ENCODE assay signal across 16 cellular contexts in the genomic region with DNA sequence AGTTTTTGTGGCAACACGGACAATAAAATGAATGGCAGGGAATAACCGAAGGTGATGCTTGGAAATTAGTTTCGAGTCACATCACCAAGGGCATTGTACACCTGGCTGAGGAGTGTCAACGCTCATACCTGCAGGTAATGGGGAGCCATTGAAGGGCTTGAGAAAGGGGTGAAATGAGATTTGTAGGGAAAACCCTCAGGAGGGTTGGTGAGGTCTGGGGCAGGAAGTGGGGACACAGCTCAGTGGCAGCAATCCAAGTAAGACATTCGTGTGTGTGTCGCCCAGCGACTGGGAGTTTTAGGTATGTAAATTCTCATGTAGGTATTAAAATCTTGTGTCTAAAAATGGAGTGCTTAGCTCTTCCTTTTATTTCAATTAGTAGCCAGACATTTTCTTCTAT. TPM values are rescaled to one million over a fixed set of nuclear protein-coding genes. Genes with fewer than 3 reads are reported as not detected.
DNase-seq lines count a peak whose midpoint lies in the region; ATAC-seq, FAIRE-seq and TF ChIP-seq lines count a peak whose summit lies in the region.
"Had no signal": no experiment of that assay in that cellular context is flagged by ENCODE, and none has a peak within 500 bp of the region (broad histone marks: within the 10 kb centered on the region; RNA-seq: fewer than 3 reads in every experiment).

No MANE protein-coding gene starts in this region.

- H3K9me3 ChIP-seq in adrenal gland (replicated peaks in 1 of 3), result no peaks in the 10 kb centered on the region
- H3K9me3 ChIP-seq: pancreas, thyroid gland had no signal

- peak; percentile 92 for FAIRE-seq in GM18507 (lab: Jason Lieb, UNC)
- FAIRE-seq: pancreas had no signal

- TF ChIP-seq CTCF in GM20000 (IDR thresholded peaks at IDR 0.05; ENCODE audit: extremely low read depth, missing control alignments), result no peak
- no peak for TF ChIP-seq CTCF in adrenal gland (IDR thresholded peaks at IDR 0.05)

- no peaks in the 10 kb centered on the region for H3K27me3 Mint-ChIP-seq in memory B cell

- no peak overlapping the region for H3K27ac ChIP-seq in adrenal gland
- H3K27ac ChIP-seq: pancreas, thyroid gland had no signal

- H3K27ac Mint-ChIP-seq in memory B cell, result peak overlapping the region; percentile 91

- ATAC-seq in HG03432 (IDR thresholded peaks at IDR 0.05; ENCODE audit: unreplicated experiment), result peak; percentile 58
- peak; percentile 75 for ATAC-seq in memory B cell (ENCODE audit: low read depth)
- ATAC-seq: pancreas had no signal

- DNase-seq in GM18507 (ENCODE audit: extremely low spot score, insufficient read length, low read depth) (no peak), GM20000 (ENCODE audit: low spot score) (peak; percentile 31), memory B cell (ENCODE audit: low spot score in 2 of 2) (peak; percentile 38 to 68), NCI-H1105 treated with DMSO at 0.1 percent for 48 hours (lab: John Stamatoyannopoulos, UW) (no peak), NK-92 (lab: John Stamatoyannopoulos, UW; ENCODE audit: unreplicated experiment) (no peak), adrenal gland (no peak), iPS-NIHi11 (ENCODE audit: low spot score) (no peak)
- DNase-seq: activated CD4-positive, alpha-beta T cell treated with anti-CD3 and anti-CD28 coated beads, Interleukin-2, amount 50 U/mL, for 4 hours; activated effector memory CD4-positive, alpha-beta T cell treated with Interleukin-2 at 50 U/mL for 16 hours; COR-L47; effector CD8-positive, alpha-beta T cell; immature natural killer cell; NCI-H1694; pancreas; thyroid gland had no signal

- intact Hi-C loops in adrenal gland (cut with DNase I), result no loop called here

- no peak overlapping the region for H3K4me3 ChIP-seq in adrenal gland
- H3K4me3 ChIP-seq: pancreas, thyroid gland had no signal

- TF ChIP-seq POLR2A in adrenal gland (IDR thresholded peaks at IDR 0.05), result no peak

- H3K36me3 Mint-ChIP-seq in memory B cell, result peaks cover 51% of the 10 kb centered on the region

- H3K36me3 ChIP-seq in adrenal gland (replicated peaks in 1 of 2), result peaks cover 0 to 61% of the 10 kb centered on the region in 2 donors

- H3K4me1 Mint-ChIP-seq in memory B cell, result peaks cover 53% of the 10 kb centered on the region

- peaks cover 4% of the 10 kb centered on the region in 2 donors for H3K4me1 ChIP-seq in adrenal gland (replicated peaks in 1 of 2)

- H3K27me3 ChIP-seq in adrenal gland, result no peaks in the 10 kb centered on the region
- H3K27me3 ChIP-seq: pancreas, thyroid gland had no signal

- peaks cover 3% of the 10 kb centered on the region for H3K9me3 Mint-ChIP-seq in memory B cell
- H3K9me3 Mint-ChIP-seq: immature natural killer cell had no signal

- peak overlapping the region; percentile 19 for H3K4me3 Mint-ChIP-seq in memory B cell
- H3K4me3 Mint-ChIP-seq: immature natural killer cell had no signal

- 80 to 92% (median 90%) methylated on average over 7 of the region's 7 CpGs for WGBS in adrenal gland, 4 donors

RNA-seq across cellular contexts. Expression of a gene that starts 14.3 kb away (rescaled TPM):
- 10 to 100 TPM; 30.8 to 90.2 (median 49.2) TPM for total RNA-seq in adrenal gland
- 10 to 100 TPM; 17.4 to 24.1 (median 17.6) TPM for polyA plus RNA-seq in adrenal gland

Comparison
In these comparisons a context has a peak if more than half of its experiments do, and no peak if none do; other contexts are left out.
1. DNase-seq: peak in GM20000 (single experiment) and memory B cell (2 of 2); none in GM18507 (single experiment), NCI-H1105 treated with DMSO at 0.1 percent for 48 hours (single experiment), NK-92 (single experiment), adrenal gland (0 of 7) and iPS-NIHi11 (single experiment).